Comparison of ENCODE assay signal across 1 cellular context in the genomic region with DNA sequence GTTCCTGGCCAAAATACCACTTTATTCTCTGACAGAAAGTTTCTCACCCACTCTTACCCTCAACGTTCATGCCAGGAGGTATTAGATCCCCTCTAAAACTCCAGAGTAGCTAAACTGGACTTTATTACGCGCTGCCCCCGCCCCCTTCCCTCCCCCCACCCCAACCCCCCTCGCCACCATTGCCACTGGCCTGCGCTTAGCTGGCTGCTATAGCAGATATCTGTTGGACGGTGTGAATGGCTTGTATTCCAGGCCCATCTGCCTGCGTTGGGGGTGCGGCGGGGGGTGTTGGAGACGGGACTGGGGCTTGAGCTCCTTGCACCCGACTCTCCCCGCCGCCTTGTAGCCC.
TF ChIP-seq lines count a peak whose summit lies in the region.

No MANE protein-coding gene starts in this region.

TF ChIP-seq in HCT116, 20 proteins besides CTCF, POLR2A, EP300 and RAD21 (continued from another document):
- TF ChIP-seq, protein P1, sequence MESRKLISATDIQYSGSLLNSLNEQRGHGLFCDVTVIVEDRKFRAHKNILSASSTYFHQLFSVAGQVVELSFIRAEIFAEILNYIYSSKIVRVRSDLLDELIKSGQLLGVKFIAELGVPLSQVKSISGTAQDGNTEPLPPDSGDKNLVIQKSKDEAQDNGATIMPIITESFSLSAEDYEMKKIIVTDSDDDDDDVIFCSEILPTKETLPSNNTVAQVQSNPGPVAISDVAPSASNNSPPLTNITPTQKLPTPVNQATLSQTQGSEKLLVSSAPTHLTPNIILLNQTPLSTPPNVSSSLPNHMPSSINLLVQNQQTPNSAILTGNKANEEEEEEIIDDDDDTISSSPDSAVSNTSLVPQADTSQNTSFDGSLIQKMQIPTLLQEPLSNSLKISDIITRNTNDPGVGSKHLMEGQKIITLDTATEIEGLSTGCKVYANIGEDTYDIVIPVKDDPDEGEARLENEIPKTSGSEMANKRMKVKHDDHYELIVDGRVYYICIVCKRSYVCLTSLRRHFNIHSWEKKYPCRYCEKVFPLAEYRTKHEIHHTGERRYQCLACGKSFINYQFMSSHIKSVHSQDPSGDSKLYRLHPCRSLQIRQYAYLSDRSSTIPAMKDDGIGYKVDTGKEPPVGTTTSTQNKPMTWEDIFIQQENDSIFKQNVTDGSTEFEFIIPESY (IDR thresholded peaks at IDR 0.05; ENCODE audit: extremely low read depth, insufficient replicate concordance, low read length): no peak
- no peak for TF ChIP-seq JUND (IDR thresholded peaks at IDR 0.05)
- TF ChIP-seq CBX3 (IDR thresholded peaks at IDR 0.05; ENCODE audit: low read depth): no peak
- TF ChIP-seq TCF7L2 (IDR thresholded peaks at IDR 0.05; ENCODE audit: borderline replicate concordance, extremely low read depth, insufficient read depth, insufficient read length): no peak
- no peak for TF ChIP-seq SRF (IDR thresholded peaks at IDR 0.05; ENCODE audit: low read depth)
- TF ChIP-seq ZFX (IDR thresholded peaks at IDR 0.05): no peak
- no peak for TF ChIP-seq ELF1 (IDR thresholded peaks at IDR 0.05; ENCODE audit: borderline replicate concordance, low read depth)
- TF ChIP-seq, protein P2, sequence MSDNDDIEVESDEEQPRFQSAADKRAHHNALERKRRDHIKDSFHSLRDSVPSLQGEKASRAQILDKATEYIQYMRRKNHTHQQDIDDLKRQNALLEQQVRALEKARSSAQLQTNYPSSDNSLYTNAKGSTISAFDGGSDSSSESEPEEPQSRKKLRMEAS (IDR thresholded peaks at IDR 0.05): no peak
- no peak for TF ChIP-seq EZH2phosphoT487 (IDR thresholded peaks at IDR 0.05; ENCODE audit: borderline replicate concordance)
- TF ChIP-seq FOSL1 (IDR thresholded peaks at IDR 0.05; ENCODE audit: low read depth): no peak
- no peak for TF ChIP-seq YY1 (IDR thresholded peaks at IDR 0.05; ENCODE audit: extremely low read depth, insufficient replicate concordance, low read depth, low read length)
- TF ChIP-seq, protein P3, sequence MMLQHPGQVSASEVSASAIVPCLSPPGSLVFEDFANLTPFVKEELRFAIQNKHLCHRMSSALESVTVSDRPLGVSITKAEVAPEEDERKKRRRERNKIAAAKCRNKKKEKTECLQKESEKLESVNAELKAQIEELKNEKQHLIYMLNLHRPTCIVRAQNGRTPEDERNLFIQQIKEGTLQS (IDR thresholded peaks at IDR 0.05): no peak
